ENCODE assay signal across 19 cellular contexts in the genomic region with DNA sequence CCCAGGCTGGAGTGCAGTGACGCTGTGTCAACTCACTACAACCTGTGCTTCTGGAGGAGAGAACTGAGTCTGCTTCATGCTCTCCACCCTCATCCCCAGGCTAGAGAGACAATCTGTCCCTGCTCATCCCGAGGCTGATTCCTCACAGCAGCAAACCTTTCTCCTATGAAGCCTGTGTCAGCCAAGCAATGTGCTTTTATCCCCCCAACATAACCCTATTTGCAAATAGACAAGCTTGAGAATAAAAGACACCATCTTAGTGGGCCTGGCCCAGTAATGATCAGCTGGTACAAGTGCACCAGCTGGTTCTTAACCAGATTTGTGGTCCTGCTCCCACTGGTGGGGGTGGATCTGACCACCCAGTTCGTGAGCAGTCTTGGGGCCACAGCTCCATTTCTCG.
"Had no signal": no experiment of that assay in that cellular context is flagged by ENCODE, and none has a peak within 500 bp of the region (broad histone marks: within the 10 kb centered on the region; RNA-seq: fewer than 3 reads in every experiment).

No MANE protein-coding gene starts in this region.

- ATAC-seq: mucosa of descending colon; naive thymus-derived CD8-positive, alpha-beta T cell; psoas muscle; sciatic nerve; stimulated activated naive CD8-positive, alpha-beta T cell treated with anti-CD3 and anti-CD28 coated beads, Interleukin-15, amount 100 ng/mL, for 72 hours had no signal

- H3K27me3 Mint-ChIP-seq: naive thymus-derived CD8-positive, alpha-beta T cell; stimulated activated naive CD8-positive, alpha-beta T cell treated with anti-CD3 and anti-CD28 coated beads, Interleukin-15, amount 100 ng/mL, for 72 hours; type B pancreatic cell had no signal

- H3K36me3 Mint-ChIP-seq: neural progenitor cell, type B pancreatic cell had no signal

- H3K27ac Mint-ChIP-seq: naive thymus-derived CD8-positive, alpha-beta T cell; nephron; neural progenitor cell; type B pancreatic cell had no signal

- H3K4me3 Mint-ChIP-seq: naive thymus-derived CD8-positive, alpha-beta T cell; nephron; neural progenitor cell; stimulated activated naive CD8-positive, alpha-beta T cell treated with anti-CD3 and anti-CD28 coated beads, Interleukin-15, amount 100 ng/mL, for 72 hours; type B pancreatic cell had no signal

- DNase-seq: islet precursor cell; left ventricle myocardium inferior; mesendoderm; midbrain; mucosa of descending colon; naive thymus-derived CD8-positive, alpha-beta T cell; occipital lobe; psoas muscle; stimulated activated CD4-positive, alpha-beta T cell treated with anti-CD3 and anti-CD28 coated beads, Interleukin-12 subunit alpha, Interleukin-12 subunit beta, amount 100 ng/mL, for 4 hours; stimulated activated CD4-positive, alpha-beta T cell treated with anti-CD3 and anti-CD28 coated beads, Interleukin-15, amount 100 ng/mL, for 24 hours; stimulated activated CD4-positive, alpha-beta T cell treated with anti-CD3 and anti-CD28 coated beads, Interleukin-2, amount 100 ng/mL, for 24 hours; stimulated activated CD4-positive, alpha-beta T cell treated with anti-CD3 and anti-CD28 coated beads, Interleukin-4, amount 100 ng/mL, for 1 hour; stimulated activated naive CD4-positive, alpha-beta T cell treated with Interleukin-2 at 50 U/mL for 16 hours; stimulated activated naive CD8-positive, alpha-beta T cell treated with anti-CD3 and anti-CD28 coated beads, Interleukin-15, amount 100 ng/mL, for 72 hours; substantia nigra had no signal

- H3K9me3 Mint-ChIP-seq: naive thymus-derived CD8-positive, alpha-beta T cell; nephron; neural progenitor cell; stimulated activated naive CD8-positive, alpha-beta T cell treated with anti-CD3 and anti-CD28 coated beads, Interleukin-15, amount 100 ng/mL, for 72 hours; type B pancreatic cell had no signal

- H3K4me1 Mint-ChIP-seq: neural progenitor cell; stimulated activated naive CD8-positive, alpha-beta T cell treated with anti-CD3 and anti-CD28 coated beads, Interleukin-15, amount 100 ng/mL, for 72 hours had no signal
